Comparison of ENCODE assay signal across 1 cellular context in genomic region chr13:28618595-28618994, GRCh38.
TF ChIP-seq lines count a peak whose summit lies in the region.

No MANE protein-coding gene starts in this region.

TF ChIP-seq in IMR-90, 13 proteins besides CTCF, POLR2A, EP300 and RAD21:
- no peak for TF ChIP-seq MAZ (IDR thresholded peaks at IDR 0.05; ENCODE audit: borderline replicate concordance, low read depth, low read length)
- no peak for TF ChIP-seq CEBPB (IDR thresholded peaks at IDR 0.05; ENCODE audit: low read depth, low read length)
- TF ChIP-seq FOS (IDR thresholded peaks at IDR 0.05; ENCODE audit: low read depth, low read length): no peak
- no peak for TF ChIP-seq MXI1 (IDR thresholded peaks at IDR 0.05; ENCODE audit: borderline replicate concordance, low read depth, low read length)
- no peak for TF ChIP-seq CHD1 (IDR thresholded peaks at IDR 0.05; ENCODE audit: low read depth, low read length)
- no peak for TF ChIP-seq USF2 (IDR thresholded peaks at IDR 0.05; ENCODE audit: low read depth, low read length)
- TF ChIP-seq MAFK (IDR thresholded peaks at IDR 0.05; ENCODE audit: low read depth, low read length): no peak
- TF ChIP-seq NFE2L2 (IDR thresholded peaks at IDR 0.05; ENCODE audit: low read depth, low read length): no peak
- TF ChIP-seq ELK1 (IDR thresholded peaks at IDR 0.05; ENCODE audit: borderline replicate concordance, low read depth, low read length): no peak
- no peak for TF ChIP-seq RFX5 (IDR thresholded peaks at IDR 0.05; ENCODE audit: low read depth, low read length)
- no peak for TF ChIP-seq RCOR1 (IDR thresholded peaks at IDR 0.05; ENCODE audit: insufficient replicate concordance, low read length)
- no peak for TF ChIP-seq SMC3 (IDR thresholded peaks at IDR 0.05; ENCODE audit: low read depth, low read length)
- no peak for TF ChIP-seq BHLHE40 (IDR thresholded peaks at IDR 0.05; ENCODE audit: low read depth, low read length)
